Comparison of ENCODE assay signal across 15 cellular contexts in genomic region chr6:44119704-44120262, GRCh38. TPM values are rescaled to one million over a fixed set of nuclear protein-coding genes. Genes with fewer than 3 reads are reported as not detected.
DNase-seq lines count a peak whose midpoint lies in the region; ATAC-seq and TF ChIP-seq lines count a peak whose summit lies in the region.
"Had no signal": no experiment of that assay in that cellular context is flagged by ENCODE, and none has a peak within 500 bp of the region (broad histone marks: within the 10 kb centered on the region; RNA-seq: fewer than 3 reads in every experiment).

No MANE protein-coding gene starts in this region.

- CTCF ChIA-PET in OCI-LY7 (lab: Charles Lee; ENCODE audit: unreplicated experiment): no interaction called here

- H3K14ac ChIP-seq in neuronal stem cell (ENCODE audit: low read length): peak overlapping the region; percentile 59

- no peak overlapping the region for H4K8ac ChIP-seq in neuronal stem cell (ENCODE audit: low read depth, low read length)

- H3K9me3 ChIP-seq in OCI-LY7 (ENCODE audit: low read length): no peaks in the 10 kb centered on the region
- no peaks in the 10 kb centered on the region for H3K9me3 ChIP-seq in neuronal stem cell (replicated peaks in 1 of 2; ENCODE audit: control insufficient read depth in 2 of 2, insufficient read depth in 1 of 2, low read depth in 1 of 2, low read length in 2 of 2)
- H3K9me3 ChIP-seq: ovary had no signal

- no TSS peak for BruUV-seq in OCI-LY7 (replicated peaks; lab: Mats Ljungman, UMichigan)

- POLR2A ChIA-PET in OCI-LY7 (lab: Charles Lee): no interaction called here

- peaks cover 32% of the 10 kb centered on the region for H3K4me1 ChIP-seq in OCI-LY7 (ENCODE audit: insufficient read depth, low read length, poor library complexity, severe bottlenecking)
- peaks cover 13 to 14% of the 10 kb centered on the region in 2 donors for H3K4me1 ChIP-seq in neuronal stem cell (ENCODE audit: control insufficient read depth in 2 of 2, insufficient read depth in 1 of 2, low read depth in 1 of 2, low read length in 2 of 2)

- H2BK5ac ChIP-seq in neuronal stem cell (ENCODE audit: low read length): no peak overlapping the region

- no peak overlapping the region for H3K9ac ChIP-seq in neuronal stem cell (ENCODE audit: low read depth, low read length, poor library complexity)

- peak overlapping the region in 4 of 7 donors; percentile 36 to 72 (median 46) for H3K27ac Mint-ChIP-seq in CD14-positive monocyte

- H3K4me1 Mint-ChIP-seq in CD14-positive monocyte: peaks cover 58% of the 10 kb centered on the region

- TF ChIP-seq CTCF in CD14-positive monocyte (IDR thresholded peaks at IDR 0.05) (no peak), OCI-LY7 (conservative IDR thresholded peaks at IDR 0.05; ENCODE audit: low read length) (no peak)

- H2AK5ac ChIP-seq in neuronal stem cell (ENCODE audit: low read depth, low read length): no peak overlapping the region

- peaks cover 33 to 40% of the 10 kb centered on the region in 2 donors for H3K36me3 Mint-ChIP-seq in CD14-positive monocyte

- no peak overlapping the region for H2BK12ac ChIP-seq in neuronal stem cell (ENCODE audit: low read length)

- no peak overlapping the region for H3K23ac ChIP-seq in neuronal stem cell (ENCODE audit: low read depth, low read length, poor library complexity)

- H2BK120ac ChIP-seq in neuronal stem cell (ENCODE audit: low read depth, low read length): no peak overlapping the region

- H3K4me2 ChIP-seq in OCI-LY7 (ENCODE audit: low read length) (peak overlapping the region; percentile 9; the same call in 1 of the 2 replicates), neuronal stem cell (ENCODE audit: insufficient read depth, low read length, poor library complexity, severe bottlenecking) (no peak overlapping the region)

- H4K91ac ChIP-seq in neuronal stem cell (ENCODE audit: low read depth, low read length, poor library complexity): no peak overlapping the region

- H3K36me3 ChIP-seq in OCI-LY7 (ENCODE audit: insufficient read depth, low read length) (peaks cover 56% of the 10 kb centered on the region), neuronal stem cell (replicated peaks in 1 of 2; ENCODE audit: control insufficient read depth in 2 of 2, insufficient read depth in 2 of 2, low read length in 2 of 2) (peaks cover 5 to 48% of the 10 kb centered on the region in 2 donors)
- H3K36me3 ChIP-seq: ovary had no signal

- no peak overlapping the region for H2BK15ac ChIP-seq in neuronal stem cell (ENCODE audit: low read length)

- no peak for DNase-seq in CD14-positive monocyte (ENCODE audit: low spot score)
- DNase-seq in OCI-LY7 (ENCODE audit: low spot score): no peak
- no peak for DNase-seq in epithelial cell of prostate (ENCODE audit: low read depth, low spot score)
- DNase-seq in neuronal stem cell (ENCODE audit: low spot score): no peak
- no peak for DNase-seq in RKO (ENCODE audit: low spot score)
- DNase-seq in GF-D8 (lab: John Stamatoyannopoulos, UW): no peak
- DNase-seq in stimulated activated CD4-positive, alpha-beta T cell treated with anti-CD3 and anti-CD28 coated beads, Interleukin-4, amount 100 ng/mL, for 24 hours: no peak
- DNase-seq: activated naive CD4-positive, alpha-beta T cell treated with Interleukin-2 at 50 U/mL for 16 hours; Karpas-422; NCI-H146; NCI-H526 treated with DMSO at 0.1 percent for 48 hours; ovary; SHP77 treated with DMSO at 0.1 percent for 48 hours had no signal

- no peaks in the 10 kb centered on the region for H3K27me3 ChIP-seq in neuronal stem cell (ENCODE audit: control insufficient read depth in 3 of 3, insufficient read depth in 3 of 3, low read depth in 1 of 3, low read length in 3 of 3)
- H3K27me3 ChIP-seq: ovary had no signal

- H3K4me3 Mint-ChIP-seq in CD14-positive monocyte: no peak overlapping the region

- no peaks in the 10 kb centered on the region for H3K9me3 Mint-ChIP-seq in CD14-positive monocyte

- peaks cover 33% of the 10 kb centered on the region for H4K20me1 ChIP-seq in OCI-LY7 (ENCODE audit: insufficient read depth, low read length)

- no peak overlapping the region for H3K4ac ChIP-seq in neuronal stem cell (ENCODE audit: low read length)

- no CpG with 5 or more reads among the region's 5 CpGs for WGBS in neuronal stem cell (ENCODE audit: extremely low coverage in 2 of 2, insufficient read length in 2 of 2, insufficient replicate concordance in 1 of 2), 2 donors

- H3K27me3 Mint-ChIP-seq in CD14-positive monocyte (ENCODE audit: low read depth in 3 of 3): peaks cover 0 to 2% (median 0%) of the 10 kb centered on the region in 3 donors

- no peak for ATAC-seq in HG03280 (IDR thresholded peaks at IDR 0.05; ENCODE audit: unreplicated experiment)

- H3K79me1 ChIP-seq in neuronal stem cell (ENCODE audit: low read depth, low read length): peaks cover 7% of the 10 kb centered on the region

- peaks cover 95% of the 10 kb centered on the region for H3K79me2 ChIP-seq in OCI-LY7 (ENCODE audit: insufficient read depth, low read depth, low read length)

- intact Hi-C loops in CD14-positive monocyte (cut with micrococcal nuclease) (no loop called here), OCI-LY7 (cut with micrococcal nuclease; ENCODE audit: unreplicated experiment) (no loop called here)

- no peak overlapping the region for H2AFZ ChIP-seq in OCI-LY7 (ENCODE audit: low read length)
- H2AFZ ChIP-seq in neuronal stem cell (ENCODE audit: low read length): no peak overlapping the region

- no peak overlapping the region for H3K4me3 ChIP-seq in OCI-LY7 (ENCODE audit: low read depth, low read length, poor library complexity, severe bottlenecking)
- no peak overlapping the region for H3K4me3 ChIP-seq in neuronal stem cell (ENCODE audit: low read length in 2 of 2)
- H3K4me3 ChIP-seq: ovary had no signal

- H3K27ac ChIP-seq in OCI-LY7 (ENCODE audit: low read depth, low read length, poor library complexity, severe bottlenecking) (no peak overlapping the region), epithelial cell of prostate (peak overlapping the region; percentile 98), neuronal stem cell (replicated peaks; ENCODE audit: low read length) (no peak overlapping the region)
- H3K27ac ChIP-seq: ovary had no signal

- H3K18ac ChIP-seq in neuronal stem cell (ENCODE audit: low read length): no peak overlapping the region

- H3K9me2 ChIP-seq in OCI-LY7 (ENCODE audit: insufficient read depth, low read length): no peaks in the 10 kb centered on the region

RNA-seq across cellular contexts. Expression of gene MRPL14, which starts 7.5 kb away (rescaled TPM):
- 10 to 100 TPM; 78.2 to 91.5 TPM for polyA plus RNA-seq in CD14-positive monocyte
- 87.2 and 97.8 TPM in 2 replicates for total RNA-seq in OCI-LY7 (2014; rRNA removed; shearing (Covaris generic))
- total RNA-seq in OCI-LY7 (2022): 42.8 and 51.3 TPM in 2 replicates
- 64.6 TPM for polyA plus RNA-seq in neuronal stem cell (2013, experiment 1 of 2)
- polyA plus RNA-seq in neuronal stem cell (2013, experiment 2 of 2): 66.2 TPM

RNA-seq across cellular contexts. Expression of gene TMEM63B, which starts 7.6 kb away (rescaled TPM):
- polyA plus RNA-seq in CD14-positive monocyte: 1 to 10 TPM; 1.3 to 1.9 TPM
- total RNA-seq in OCI-LY7 (2014; rRNA removed; shearing (Covaris generic)): 3.7 and 5.4 TPM in 2 replicates
- total RNA-seq in OCI-LY7 (2022): 10.0 and 10.2 TPM in 2 replicates
- polyA plus RNA-seq in neuronal stem cell (2013, experiment 1 of 2): 28.8 TPM
- polyA plus RNA-seq in neuronal stem cell (2013, experiment 2 of 2): 27.4 TPM

RNA-seq across cellular contexts. Expression of gene CAPN11, which starts 38.8 kb away (rescaled TPM):
- not detected for polyA plus RNA-seq in CD14-positive monocyte
- not detected in 2 replicates for total RNA-seq in OCI-LY7 (2014; rRNA removed; shearing (Covaris generic))
- not detected in 2 replicates for total RNA-seq in OCI-LY7 (2022)
- 0.17 TPM for polyA plus RNA-seq in neuronal stem cell (2013, experiment 1 of 2)
- 0.14 TPM for polyA plus RNA-seq in neuronal stem cell (2013, experiment 2 of 2)
- total RNA-seq: activated CD8-positive, alpha-beta memory T cell treated with anti-CD3 and anti-CD28 coated beads for 36 hours had no signal
